ENCODE assay signal across 22 cellular contexts in genomic region chr1:117826119-117826518, GRCh38.
A peak's percentile ranks its signal among the peaks of the same experiment; 100 is the strongest.
DNase-seq lines count a peak whose midpoint lies in the region; ATAC-seq, FAIRE-seq and TF ChIP-seq lines count a peak whose summit lies in the region.
"Had no signal": no experiment of that assay in that cellular context is flagged by ENCODE, and none has a peak within 500 bp of the region (broad histone marks: within the 10 kb centered on the region; RNA-seq: fewer than 3 reads in every experiment).

No MANE protein-coding gene starts in this region.

- H3K27me3 ChIP-seq in GM23248 (replicated peaks; ENCODE audit: insufficient read depth) = no peaks in the 10 kb centered on the region
- no peaks in the 10 kb centered on the region for H3K27me3 ChIP-seq in brain microvascular endothelial cell (replicated peaks)
- no peaks in the 10 kb centered on the region for H3K27me3 ChIP-seq in keratinocyte (ENCODE audit: control insufficient read depth, extremely low read depth, insufficient read depth, low read length)
- H3K27me3 ChIP-seq in subcutaneous abdominal adipose tissue (ENCODE audit: control insufficient read depth in 5 of 5, insufficient read depth in 4 of 5, low read length in 5 of 5) = no peaks in the 10 kb centered on the region
- H3K27me3 ChIP-seq in small intestine (ENCODE audit: control insufficient read depth in 2 of 2, insufficient read depth in 2 of 2, low read length in 2 of 2) = peaks cover 0 to 3% of the 10 kb centered on the region in 2 donors
- H3K27me3 ChIP-seq: heart right ventricle had no signal

- no peaks in the 10 kb centered on the region for H4K20me1 ChIP-seq in GM23248 (ENCODE audit: insufficient read depth)
- no peaks in the 10 kb centered on the region for H4K20me1 ChIP-seq in keratinocyte (ENCODE audit: control insufficient read depth, extremely low read depth, insufficient read depth, low read length)

- H3K36me3 ChIP-seq in GM23248 (ENCODE audit: low read depth) (no peaks in the 10 kb centered on the region), brain microvascular endothelial cell (replicated peaks) (no peaks in the 10 kb centered on the region), keratinocyte (ENCODE audit: control insufficient read depth in 2 of 2, extremely low read depth in 1 of 2, insufficient read depth in 2 of 2, low read length in 2 of 2) (no peaks in the 10 kb centered on the region), subcutaneous abdominal adipose tissue (ENCODE audit: control insufficient read depth in 5 of 5, insufficient read depth in 5 of 5, low read length in 5 of 5) (no peaks in the 10 kb centered on the region), small intestine (ENCODE audit: control insufficient read depth in 2 of 2, insufficient read depth in 2 of 2, low read length in 2 of 2) (no peaks in the 10 kb centered on the region)
- H3K36me3 ChIP-seq: heart right ventricle had no signal

- peaks cover 2% of the 10 kb centered on the region for H3K4me1 Mint-ChIP-seq in activated naive CD8-positive, alpha-beta T cell treated with anti-CD3 and anti-CD28 coated beads, Interleukin-2, amount 50 U/mL, for 24 hours
- H3K4me1 Mint-ChIP-seq: activated naive CD4-positive, alpha-beta T cell treated with anti-CD3 and anti-CD28 coated beads, Interleukin-2, amount 10 ng/mL, durations not matched to agents 7 days and 5 days; naive thymus-derived CD8-positive, alpha-beta T cell had no signal

- no peaks in the 10 kb centered on the region for H3K9me1 ChIP-seq in keratinocyte (ENCODE audit: control insufficient read depth, extremely low read depth, insufficient read depth, low read length)

- H3K9ac ChIP-seq in GM23248 (peak overlapping the region; percentile 47), keratinocyte (ENCODE audit: control insufficient read depth, extremely low read depth, insufficient read depth, low read length) (no peak overlapping the region), subcutaneous abdominal adipose tissue (ENCODE audit: low read length in 5 of 5) (peak overlapping the region in 1 of 5 donors; percentile 31)

- no peak for ATAC-seq in activated naive CD8-positive, alpha-beta T cell treated with anti-CD3 and anti-CD28 coated beads, Interleukin-2, amount 50 U/mL, for 24 hours
- ATAC-seq in GM19395 (IDR thresholded peaks at IDR 0.05; ENCODE audit: unreplicated experiment) = no peak
- ATAC-seq: K562; naive thymus-derived CD8-positive, alpha-beta T cell had no signal

- H3K9me3 Mint-ChIP-seq in activated naive CD8-positive, alpha-beta T cell treated with anti-CD3 and anti-CD28 coated beads, Interleukin-2, amount 50 U/mL, for 24 hours = peaks cover 7% of the 10 kb centered on the region

- peaks cover 44% of the 10 kb centered on the region for H3F3A ChIP-seq in GM23248 (ENCODE audit: insufficient read depth)

- H3K27me3 Mint-ChIP-seq in activated naive CD8-positive, alpha-beta T cell treated with anti-CD3 and anti-CD28 coated beads, Interleukin-2, amount 50 U/mL, for 24 hours = peaks cover 14% of the 10 kb centered on the region

- no peaks in the 10 kb centered on the region for H3K36me3 Mint-ChIP-seq in activated naive CD8-positive, alpha-beta T cell treated with anti-CD3 and anti-CD28 coated beads, Interleukin-2, amount 50 U/mL, for 24 hours (ENCODE audit: low read depth)
- H3K36me3 Mint-ChIP-seq: activated naive CD4-positive, alpha-beta T cell treated with anti-CD3 and anti-CD28 coated beads, Interleukin-2, amount 10 ng/mL, durations not matched to agents 7 days and 5 days had no signal

- H3K9me2 ChIP-seq in GM23248 (ENCODE audit: insufficient read depth) = no peaks in the 10 kb centered on the region

- H3K27ac Mint-ChIP-seq in activated naive CD8-positive, alpha-beta T cell treated with anti-CD3 and anti-CD28 coated beads, Interleukin-2, amount 50 U/mL, for 24 hours = no peak overlapping the region
- H3K27ac Mint-ChIP-seq: activated naive CD4-positive, alpha-beta T cell treated with anti-CD3 and anti-CD28 coated beads, Interleukin-2, amount 10 ng/mL, durations not matched to agents 7 days and 5 days; activated T-cell treated with anti-CD3 and anti-CD28 coated beads, Interleukin-2, amount 50 U/mL, for 24 hours; CD4-positive, alpha-beta T cell; naive thymus-derived CD8-positive, alpha-beta T cell had no signal

- H3K79me2 ChIP-seq in GM23248 (ENCODE audit: insufficient read depth) (no peaks in the 10 kb centered on the region), keratinocyte (ENCODE audit: control insufficient read depth, insufficient read depth, low read length) (no peaks in the 10 kb centered on the region)

- H3K27ac ChIP-seq in GM23248 = peak overlapping the region; percentile 83
- H3K27ac ChIP-seq in brain microvascular endothelial cell = peak overlapping the region; percentile 57
- H3K27ac ChIP-seq in keratinocyte (ENCODE audit: control insufficient read depth, insufficient read depth, low read length) = no peak overlapping the region
- peak overlapping the region; percentile 69 for H3K27ac ChIP-seq in subcutaneous abdominal adipose tissue (ENCODE audit: low read depth, low read length)
- H3K27ac ChIP-seq in small intestine (ENCODE audit: low read depth in 1 of 2, low read length in 1 of 2) = no peak overlapping the region
- H3K27ac ChIP-seq: VCaP had no signal

- DNase-seq in GM23248 (peak; percentile 43), brain microvascular endothelial cell (no peak), keratinocyte (ENCODE audit: low read depth, low spot score) (no peak), small intestine (no peak), medulla oblongata (ENCODE audit: extremely low spot score) (no peak)
- DNase-seq in activated naive CD8-positive, alpha-beta T cell treated with anti-CD3 and anti-CD28 coated beads, Interleukin-2, amount 50 U/mL, for 24 hours = no peak
- DNase-seq: activated CD4-positive, alpha-beta T cell treated with anti-CD3 and anti-CD28 coated beads, Interleukin-2, amount 50 U/mL, for 48 hours; activated naive CD4-positive, alpha-beta T cell treated with anti-CD3 and anti-CD28 coated beads, Interleukin-2, amount 10 ng/mL, durations not matched to agents 7 days and 5 days; activated T-cell treated with anti-CD3 and anti-CD28 coated beads, Interleukin-2, amount 50 U/mL, for 24 hours; CD4-positive, alpha-beta T cell; cortex of kidney; DMS79; GOT3; naive thymus-derived CD8-positive, alpha-beta T cell; NCI-H1930; NK-92 treated with Interleukin-12 subunit alpha and Interleukin-12 subunit beta, amount 100 ng/mL, for 24 hours; posterior cingulate gyrus had no signal

- 0 to 2% methylated on average over 2 of the region's 2 CpGs for WGBS in GM23248 (ENCODE audit: low coverage in 1 of 2, low lambda C conversion rate in 2 of 2, missing lambda C conversion rate in 2 of 2), 2 experiments
- 18 to 72% (median 42%) methylated on average over 2 of the region's 2 CpGs for WGBS in small intestine, 3 donors

- dilution Hi-C loops in keratinocyte (cut with MboI; ENCODE audit: extremely low pct_ligation_motif_present, low sequenced_read_pairs) = no loop called here

- no peak for FAIRE-seq in keratinocyte (lab: Jason Lieb, UNC)
- FAIRE-seq in small intestine (lab: Jason Lieb, UNC) = no peak
- FAIRE-seq: K562 had no signal

- H3K4me3 ChIP-seq in GM23248 = 0 out of 2 replicates have a peak overlapping the region, but pooled peaks have one; percentile 19
- H3K4me3 ChIP-seq in brain microvascular endothelial cell (ENCODE audit: low read depth, low read length) = no peak overlapping the region
- H3K4me3 ChIP-seq in keratinocyte (ENCODE audit: control insufficient read depth in 2 of 3, extremely low read depth in 1 of 3, insufficient read depth in 2 of 3, low read depth in 1 of 3, low read length in 3 of 3) = no peak overlapping the region
- no peak overlapping the region for H3K4me3 ChIP-seq in subcutaneous abdominal adipose tissue (ENCODE audit: low read depth in 1 of 5, low read length in 5 of 5)
- no peak overlapping the region for H3K4me3 ChIP-seq in small intestine (ENCODE audit: low read depth in 1 of 2, low read length in 2 of 2)
- H3K4me3 ChIP-seq: heart right ventricle, K562 had no signal

- no peaks in the 10 kb centered on the region for H3K9me3 ChIP-seq in GM23248 (ENCODE audit: low read depth)
- H3K9me3 ChIP-seq in keratinocyte (ENCODE audit: control insufficient read depth, low read depth, low read length) = no peaks in the 10 kb centered on the region
- H3K9me3 ChIP-seq in subcutaneous abdominal adipose tissue (ENCODE audit: control insufficient read depth in 5 of 5, low read length in 5 of 5) = no peaks in the 10 kb centered on the region
- peaks cover 1% of the 10 kb centered on the region for H3K9me3 ChIP-seq in small intestine (ENCODE audit: control insufficient read depth, low read depth)

- no peak for TF ChIP-seq CTCF in brain microvascular endothelial cell (IDR thresholded peaks at IDR 0.05; ENCODE audit: low read depth, low read length, missing control alignments)
- TF ChIP-seq CTCF in keratinocyte (optimal IDR thresholded peaks at IDR 0.05 in 1 of 3, IDR thresholded peaks at IDR 0.05 in 1 of 3, conservative IDR thresholded peaks at IDR 0.05 in 1 of 3; ENCODE audit: extremely low read depth in 1 of 3, insufficient read depth in 2 of 3, low read length in 3 of 3) = no peak

- no peak overlapping the region for H3K4me3 Mint-ChIP-seq in activated naive CD8-positive, alpha-beta T cell treated with anti-CD3 and anti-CD28 coated beads, Interleukin-2, amount 50 U/mL, for 24 hours
- H3K4me3 Mint-ChIP-seq: activated naive CD4-positive, alpha-beta T cell treated with anti-CD3 and anti-CD28 coated beads, Interleukin-2, amount 10 ng/mL, durations not matched to agents 7 days and 5 days; activated T-cell treated with anti-CD3 and anti-CD28 coated beads, Interleukin-2, amount 50 U/mL, for 24 hours; CD4-positive, alpha-beta T cell; naive thymus-derived CD8-positive, alpha-beta T cell had no signal

- peak overlapping the region; percentile 51 for H3K4me2 ChIP-seq in GM23248 (ENCODE audit: unreplicated experiment)
- peak overlapping the region; percentile 18 for H3K4me2 ChIP-seq in keratinocyte (ENCODE audit: control insufficient read depth, extremely low read depth, insufficient read depth, low read depth, low read length)

- H2AFZ ChIP-seq in GM23248 (no peak overlapping the region), keratinocyte (ENCODE audit: control insufficient read depth, low read length) (no peak overlapping the region)

- H3K4me1 ChIP-seq in GM23248 (ENCODE audit: insufficient read depth) (peaks cover 65% of the 10 kb centered on the region), keratinocyte (ENCODE audit: control insufficient read depth, extremely low read depth, insufficient read depth, low read length) (peaks cover 45% of the 10 kb centered on the region), subcutaneous abdominal adipose tissue (ENCODE audit: control insufficient read depth in 5 of 5, insufficient read depth in 5 of 5, low read length in 5 of 5) (peaks cover 11 to 51% (median 25%) of the 10 kb centered on the region in 5 donors), small intestine (ENCODE audit: control insufficient read depth in 2 of 2, insufficient read depth in 1 of 2, low read depth in 1 of 2, low read length in 1 of 2) (no peaks in the 10 kb centered on the region)

- in situ Hi-C loops in GM23248 (cut with MboI) = no loop called here
- in situ Hi-C loops in brain microvascular endothelial cell (cut with HindIII; ENCODE audit: low pct_ligation_motif_present, low sequenced_read_pairs) = no loop called here

Comparison
In these comparisons a context has a peak if more than half of its experiments do, and no peak if none do; other contexts are left out.
1. H3K27ac ChIP-seq: peak in GM23248 (single experiment), brain microvascular endothelial cell (single experiment) and subcutaneous abdominal adipose tissue (single experiment); none in keratinocyte (single experiment) and small intestine (0 of 2).